18 cellular contexts compared by ENCODE assay signal in genomic region chr1:4268262-4268889, GRCh38.
DNase-seq lines count a peak whose midpoint lies in the region; ATAC-seq, FAIRE-seq and TF ChIP-seq lines count a peak whose summit lies in the region.
"Had no signal": no experiment of that assay in that cellular context is flagged by ENCODE, and none has a peak within 500 bp of the region (broad histone marks: within the 10 kb centered on the region; RNA-seq: fewer than 3 reads in every experiment).

No MANE protein-coding gene starts in this region.

- peaks cover 55% of the 10 kb centered on the region for H3K4me1 Mint-ChIP-seq in neural progenitor cell

- H3K36me3 Mint-ChIP-seq in neural progenitor cell, result no peaks in the 10 kb centered on the region
- H3K36me3 Mint-ChIP-seq: CD4-positive, alpha-beta memory T cell had no signal

- TF ChIP-seq RAD21 in A549 (conservative IDR thresholded peaks at IDR 0.05 in 1 of 2, IDR thresholded peaks at IDR 0.05 in 1 of 2), result no peak

- H3K9me2 ChIP-seq in OCI-LY7 (ENCODE audit: insufficient read depth, low read length), result no peaks in the 10 kb centered on the region

- H3K79me2 ChIP-seq in OCI-LY7 (ENCODE audit: insufficient read depth, low read depth, low read length), result no peaks in the 10 kb centered on the region
- no peaks in the 10 kb centered on the region for H3K79me2 ChIP-seq in neural progenitor cell (ENCODE audit: low read depth)

- H3K27ac ChIP-seq in A549 (peak overlapping the region; percentile 60 to 85; a peak in 5 of 6 replicates), OCI-LY7 (ENCODE audit: low read depth, low read length, poor library complexity, severe bottlenecking) (no peak overlapping the region), neural progenitor cell (no peak overlapping the region)
- H3K27ac ChIP-seq: C4-2B had no signal

- POLR2A ChIA-PET in A549 (lab: Yijun Ruan, JAX), result no interaction called here
- POLR2A ChIA-PET in OCI-LY7 (lab: Charles Lee), result interaction anchor here (1.0 kb wide), 1 partner anchor 21 kb away, joined by 3 read pairs; no protein-coding TSS in a partner anchor

- peaks cover 7% of the 10 kb centered on the region for H3F3A ChIP-seq in neural progenitor cell (ENCODE audit: low read depth)

- H3K27ac Mint-ChIP-seq in neural progenitor cell, result peak overlapping the region; percentile 13
- H3K27ac Mint-ChIP-seq: B cell had no signal

- DNase-seq in A549 (ENCODE audit: low read depth in 1 of 2, low spot score in 1 of 2) (no peak), OCI-LY7 (ENCODE audit: low spot score) (no peak), neural progenitor cell (ENCODE audit: low spot score) (no peak), GM12891 (ENCODE audit: insufficient read length, low spot score) (no peak), islet precursor cell (no peak), omental fat pad (ENCODE audit: low spot score) (no peak)
- DNase-seq: CD4-positive, alpha-beta memory T cell; DMS153; DMS79 treated with DMSO at 0.1 percent for 48 hours; EL; IMR-90 had no signal

- H3K4me3 ChIP-seq in A549, result no peak overlapping the region
- no peak overlapping the region for H3K4me3 ChIP-seq in OCI-LY7 (ENCODE audit: low read depth, low read length, poor library complexity, severe bottlenecking)
- no peak overlapping the region for H3K4me3 ChIP-seq in neural progenitor cell

- peaks cover 2% of the 10 kb centered on the region for H3K9me3 Mint-ChIP-seq in neural progenitor cell

- ATAC-seq in A549, result no peak
- peak; percentile 11 for ATAC-seq in GM21786 (IDR thresholded peaks at IDR 0.05; ENCODE audit: unreplicated experiment)
- no peak for ATAC-seq in omental fat pad (ENCODE audit: low FRiP score)
- ATAC-seq: HCT116 had no signal

- TF ChIP-seq POLR2A in A549 (IDR thresholded peaks at IDR 0.05; ENCODE audit: low read length), result no peak
- no peak for TF ChIP-seq POLR2A in GM12891 (IDR thresholded peaks at IDR 0.05; ENCODE audit: low read depth, low read length)

- no peak overlapping the region for H3K9ac ChIP-seq in neural progenitor cell

- H3K4me3 Mint-ChIP-seq in neural progenitor cell, result no peak overlapping the region
- H3K4me3 Mint-ChIP-seq: B cell; CD4-positive, alpha-beta memory T cell had no signal

- no peak for TF ChIP-seq CTCF in A549 (IDR thresholded peaks at IDR 0.05)
- no peak for TF ChIP-seq CTCF in OCI-LY7 (conservative IDR thresholded peaks at IDR 0.05; ENCODE audit: low read length)
- no peak for TF ChIP-seq CTCF in neural progenitor cell (IDR thresholded peaks at IDR 0.05)
- no peak for TF ChIP-seq CTCF in omental fat pad (IDR thresholded peaks at IDR 0.05)

- CTCF ChIA-PET in A549 (lab: Yijun Ruan, JAX) (interaction anchor here (0.9 kb wide), 1 partner anchor 17 kb away, joined by 3 read pairs; no protein-coding TSS in a partner anchor), OCI-LY7 (lab: Charles Lee; ENCODE audit: unreplicated experiment) (interaction anchor here (0.5 kb wide), 1 partner anchor 14 kb away, joined by 3 read pairs; no protein-coding TSS in a partner anchor)

- peak overlapping the region; percentile 40; the same call in 2 of the 3 replicates for H3K4me2 ChIP-seq in A549
- H3K4me2 ChIP-seq in OCI-LY7 (ENCODE audit: low read length), result peak overlapping the region; percentile 38; the same call in 1 of the 2 replicates
- H3K4me2 ChIP-seq in neural progenitor cell, result no peak overlapping the region

- peaks cover 13% of the 10 kb centered on the region for H3K27me3 Mint-ChIP-seq in neural progenitor cell (ENCODE audit: insufficient read depth, low read depth)

- H3K36me3 ChIP-seq in OCI-LY7 (ENCODE audit: insufficient read depth, low read length) (no peaks in the 10 kb centered on the region), neural progenitor cell (no peaks in the 10 kb centered on the region)

- WGBS in A549 (ENCODE audit: missing lambda C conversion rate), result 60% methylated on average over 15 of the region's 15 CpGs

- no peaks in the 10 kb centered on the region for H3K27me3 ChIP-seq in neural progenitor cell

- FAIRE-seq in A549 (lab: Jason Lieb, UNC), result no peak
- FAIRE-seq in GM12891 (lab: Jason Lieb, UNC), result no peak
- FAIRE-seq: G401.6, GM12892, H54 had no signal

- intact Hi-C loops in OCI-LY7 (cut with micrococcal nuclease; ENCODE audit: unreplicated experiment), result no loop called here

- H2AFZ ChIP-seq in OCI-LY7 (ENCODE audit: low read length) (no peak overlapping the region), neural progenitor cell (replicated peaks) (no peak overlapping the region)

- H4K20me1 ChIP-seq in OCI-LY7 (ENCODE audit: insufficient read depth, low read length) (no peaks in the 10 kb centered on the region), neural progenitor cell (ENCODE audit: low read depth) (no peaks in the 10 kb centered on the region)

- H3K4me1 ChIP-seq in A549, result peaks cover 17% of the 10 kb centered on the region
- peaks cover 22% of the 10 kb centered on the region for H3K4me1 ChIP-seq in OCI-LY7 (ENCODE audit: insufficient read depth, low read length, poor library complexity, severe bottlenecking)
- H3K4me1 ChIP-seq in neural progenitor cell, result peaks cover 17% of the 10 kb centered on the region

- no TSS peak for BruUV-seq in OCI-LY7 (replicated peaks; lab: Mats Ljungman, UMichigan)

- no peak for TF ChIP-seq EP300 in A549 (IDR thresholded peaks at IDR 0.05)

- H3K9me3 ChIP-seq in A549 (no peaks in the 10 kb centered on the region), OCI-LY7 (ENCODE audit: low read length) (no peaks in the 10 kb centered on the region), neural progenitor cell (ENCODE audit: low read depth) (no peaks in the 10 kb centered on the region)

TF ChIP-seq in A549, 52 proteins besides CTCF, POLR2A, EP300 and RAD21:
- TF ChIP-seq KDM5A (IDR thresholded peaks at IDR 0.05) (no peak), SREBF2 (IDR thresholded peaks at IDR 0.05) (no peak), ZNF302 (CRISPR knock-in tag; IDR thresholded peaks at IDR 0.05) (no peak), HDAC2 (IDR thresholded peaks at IDR 0.05) (no peak)

TF ChIP-seq in GM12891, 5 proteins besides CTCF, POLR2A, EP300 and RAD21:
- TF ChIP-seq SPI1 (IDR thresholded peaks at IDR 0.05; ENCODE audit: low read depth, low read length) (no peak), POU2F2 (IDR thresholded peaks at IDR 0.05; ENCODE audit: low read depth, low read length) (no peak), POLR2AphosphoS5 (IDR thresholded peaks at IDR 0.05; ENCODE audit: low read depth, low read length) (no peak), TAF1 (IDR thresholded peaks at IDR 0.05; ENCODE audit: low read depth, low read length) (no peak), PAX5 (IDR thresholded peaks at IDR 0.05; ENCODE audit: insufficient read depth, low read length, severe bottlenecking) (no peak)

Comparison
In these comparisons a context has a peak if more than half of its experiments do, and no peak if none do; other contexts are left out.
1. H3K27ac ChIP-seq: peak in A549 (2 of 2); none in OCI-LY7 (single experiment) and neural progenitor cell (single experiment).